11 cellular contexts compared by ENCODE assay signal in the genomic region with DNA sequence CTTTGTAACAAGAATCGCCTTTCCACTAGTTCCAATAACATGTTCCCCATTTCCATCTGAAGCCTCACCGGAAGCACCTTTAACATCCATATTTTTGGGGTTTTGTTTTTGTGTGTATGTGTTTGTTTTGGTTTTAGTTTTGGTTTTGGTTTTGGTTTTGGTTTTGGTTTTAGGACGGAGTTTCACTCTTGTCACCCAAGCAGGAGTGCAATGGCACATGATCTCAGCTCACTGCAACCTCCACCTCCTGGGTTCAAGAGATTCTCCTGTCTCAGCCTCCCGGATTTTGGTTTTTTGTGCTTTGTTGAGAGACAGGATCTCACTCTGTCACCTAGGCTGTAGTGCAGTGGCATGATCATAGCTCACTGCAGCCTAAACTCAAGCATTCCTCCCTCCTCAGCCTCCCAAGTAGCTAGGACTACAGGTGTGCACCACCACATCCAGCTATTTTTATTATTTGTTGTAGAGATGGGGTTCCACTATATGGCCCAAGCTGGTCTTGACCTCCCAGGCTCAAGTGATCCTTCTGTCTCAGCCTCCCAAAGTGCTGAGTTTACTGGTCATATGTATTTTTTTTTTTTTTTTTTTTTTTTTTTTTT. TPM values are rescaled to one million over a fixed set of nuclear protein-coding genes. Genes with fewer than 3 reads are reported as not detected.
A peak's percentile ranks its signal among the peaks of the same experiment; 100 is the strongest.
DNase-seq lines count a peak whose midpoint lies in the region; ATAC-seq, FAIRE-seq and TF ChIP-seq lines count a peak whose summit lies in the region.
"Had no signal": no experiment of that assay in that cellular context is flagged by ENCODE, and none has a peak within 500 bp of the region (broad histone marks: within the 10 kb centered on the region; RNA-seq: fewer than 3 reads in every experiment).

No MANE protein-coding gene starts in this region.

- H4K20me1 ChIP-seq in keratinocyte (ENCODE audit: control insufficient read depth, extremely low read depth, insufficient read depth, low read length): no peaks in the 10 kb centered on the region

- CTCF ChIA-PET in activated B cell treated with CpG ODN at 0.5 μM for 24 hours (lab: Charles Lee): interaction anchor here (0.6 to 1.3 kb wide), 3 partner anchors 9 to 225 kb away, joined by 3 to 4 read pairs (median 4); no protein-coding TSS in a partner anchor

- H3K9ac ChIP-seq in keratinocyte (ENCODE audit: control insufficient read depth, extremely low read depth, insufficient read depth, low read length): no peak overlapping the region

- no peaks in the 10 kb centered on the region for H3K9me1 ChIP-seq in keratinocyte (ENCODE audit: control insufficient read depth, extremely low read depth, insufficient read depth, low read length)

- dilution Hi-C loops in keratinocyte (cut with MboI; ENCODE audit: extremely low pct_ligation_motif_present, low sequenced_read_pairs): no loop called here

- no peaks in the 10 kb centered on the region for H3K9me3 Mint-ChIP-seq in stimulated activated naive CD8-positive, alpha-beta T cell treated with anti-CD3 and anti-CD28 coated beads, Interleukin-15, Interleukin-2, amounts not matched to agents 100 ng/mL and 50 ng/mL, for 24 hours
- H3K9me3 Mint-ChIP-seq in activated B cell treated with CpG ODN at 0.5 μM for 24 hours: no peaks in the 10 kb centered on the region

- no peak overlapping the region for H2AFZ ChIP-seq in keratinocyte (ENCODE audit: control insufficient read depth, low read length)

- H3K4me3 Mint-ChIP-seq in stimulated activated naive CD8-positive, alpha-beta T cell treated with anti-CD3 and anti-CD28 coated beads, Interleukin-15, Interleukin-2, amounts not matched to agents 100 ng/mL and 50 ng/mL, for 24 hours: peak overlapping the region; percentile 33
- H3K4me3 Mint-ChIP-seq in activated B cell treated with CpG ODN at 0.5 μM for 24 hours: no peak overlapping the region

- peak overlapping the region; percentile 13 for H3K27ac ChIP-seq in keratinocyte (ENCODE audit: control insufficient read depth, insufficient read depth, low read length)
- H3K27ac ChIP-seq in body of pancreas: no peak overlapping the region
- H3K27ac ChIP-seq: C4-2B had no signal

- no peaks in the 10 kb centered on the region for H3K27me3 Mint-ChIP-seq in stimulated activated naive CD8-positive, alpha-beta T cell treated with anti-CD3 and anti-CD28 coated beads, Interleukin-15, Interleukin-2, amounts not matched to agents 100 ng/mL and 50 ng/mL, for 24 hours
- peaks cover 3% of the 10 kb centered on the region for H3K27me3 Mint-ChIP-seq in activated B cell treated with CpG ODN at 0.5 μM for 24 hours

- H3K4me2 ChIP-seq in keratinocyte (ENCODE audit: control insufficient read depth, extremely low read depth, insufficient read depth, low read depth, low read length): peak overlapping the region; percentile 17
- H3K4me2 ChIP-seq: smooth muscle cell had no signal

- H3K4me3 ChIP-seq in keratinocyte (ENCODE audit: control insufficient read depth in 2 of 3, extremely low read depth in 1 of 3, insufficient read depth in 2 of 3, low read depth in 1 of 3, low read length in 3 of 3) (no peak overlapping the region), body of pancreas (no peak overlapping the region)
- H3K4me3 ChIP-seq: smooth muscle cell had no signal

- H3K27me3 ChIP-seq in keratinocyte (ENCODE audit: control insufficient read depth, extremely low read depth, insufficient read depth, low read length): no peaks in the 10 kb centered on the region
- no peaks in the 10 kb centered on the region for H3K27me3 ChIP-seq in body of pancreas

- H3K79me2 ChIP-seq in keratinocyte (ENCODE audit: control insufficient read depth, insufficient read depth, low read length): no peaks in the 10 kb centered on the region

- no peak for DNase-seq in stimulated activated naive CD8-positive, alpha-beta T cell treated with anti-CD3 and anti-CD28 coated beads, Interleukin-15, Interleukin-2, amounts not matched to agents 100 U/mL and 50 U/mL, for 24 hours
- DNase-seq in activated B cell treated with CpG ODN at 0.5 μM for 24 hours (no peak), keratinocyte (ENCODE audit: low read depth, low spot score) (no peak), DMS114 treated with DMSO at 0.1 percent for 48 hours (lab: John Stamatoyannopoulos, UW; ENCODE audit: unreplicated experiment) (no peak), body of pancreas (no peak), iPS-NIHi7 (ENCODE audit: extremely low spot score) (no peak)
- DNase-seq: NCI-H1436 had no signal

- POLR2A ChIA-PET in activated B cell treated with CpG ODN at 0.5 μM for 24 hours (lab: Charles Lee): interaction anchor here (0.5 kb wide), 1 partner anchor 36 kb away, joined by 4 read pairs; no protein-coding TSS in a partner anchor

- H3K36me3 Mint-ChIP-seq in stimulated activated naive CD8-positive, alpha-beta T cell treated with anti-CD3 and anti-CD28 coated beads, Interleukin-15, Interleukin-2, amounts not matched to agents 100 ng/mL and 50 ng/mL, for 24 hours (ENCODE audit: low read depth): no peaks in the 10 kb centered on the region
- no peaks in the 10 kb centered on the region for H3K36me3 Mint-ChIP-seq in activated B cell treated with CpG ODN at 0.5 μM for 24 hours (ENCODE audit: low read depth)

- peaks cover 14% of the 10 kb centered on the region for H3K4me1 Mint-ChIP-seq in stimulated activated naive CD8-positive, alpha-beta T cell treated with anti-CD3 and anti-CD28 coated beads, Interleukin-15, Interleukin-2, amounts not matched to agents 100 ng/mL and 50 ng/mL, for 24 hours (ENCODE audit: low read depth)
- peaks cover 10% of the 10 kb centered on the region for H3K4me1 Mint-ChIP-seq in activated B cell treated with CpG ODN at 0.5 μM for 24 hours

- peak overlapping the region; percentile 50 for H3K27ac Mint-ChIP-seq in stimulated activated naive CD8-positive, alpha-beta T cell treated with anti-CD3 and anti-CD28 coated beads, Interleukin-15, Interleukin-2, amounts not matched to agents 100 ng/mL and 50 ng/mL, for 24 hours
- H3K27ac Mint-ChIP-seq in activated B cell treated with CpG ODN at 0.5 μM for 24 hours: peak overlapping the region; percentile 64

- intact Hi-C loops in activated B cell treated with CpG ODN at 0.5 μM for 24 hours (cut with micrococcal nuclease) (no loop called here), body of pancreas (cut with DNase I) (no loop called here)

- no peak for ATAC-seq in stimulated activated naive CD8-positive, alpha-beta T cell treated with anti-CD3 and anti-CD28 coated beads, Interleukin-15, Interleukin-2, amounts not matched to agents 100 U/mL and 50 U/mL, for 24 hours
- ATAC-seq in activated B cell treated with CpG ODN at 0.5 μM for 24 hours (ENCODE audit: low read depth) (peak; percentile 18), HG03378 (IDR thresholded peaks at IDR 0.05; ENCODE audit: unreplicated experiment) (no peak), body of pancreas (no peak)

- H3K4me1 ChIP-seq in keratinocyte (ENCODE audit: control insufficient read depth, extremely low read depth, insufficient read depth, low read length) (peaks cover 41% of the 10 kb centered on the region), body of pancreas (no peaks in the 10 kb centered on the region)

- FAIRE-seq in keratinocyte (lab: Jason Lieb, UNC): no peak

- no peak for TF ChIP-seq CTCF in activated B cell treated with CpG ODN at 0.5 μM for 24 hours (IDR thresholded peaks at IDR 0.05)
- no peak for TF ChIP-seq CTCF in keratinocyte (optimal IDR thresholded peaks at IDR 0.05 in 1 of 3, IDR thresholded peaks at IDR 0.05 in 1 of 3, conservative IDR thresholded peaks at IDR 0.05 in 1 of 3; ENCODE audit: extremely low read depth in 1 of 3, insufficient read depth in 2 of 3, low read length in 3 of 3)
- no peak for TF ChIP-seq CTCF in body of pancreas (IDR thresholded peaks at IDR 0.05)

- H3K36me3 ChIP-seq in keratinocyte (ENCODE audit: control insufficient read depth in 2 of 2, extremely low read depth in 1 of 2, insufficient read depth in 2 of 2, low read length in 2 of 2) (no peaks in the 10 kb centered on the region), body of pancreas (replicated peaks in 1 of 2; ENCODE audit: insufficient read depth in 1 of 2, low read depth in 2 of 2) (no peaks in the 10 kb centered on the region)

- 73 to 83% methylated on average over 4 of the region's 4 CpGs for WGBS in body of pancreas, 2 donors

- no peak for TF ChIP-seq POLR2A in body of pancreas (IDR thresholded peaks at IDR 0.05)

- no peaks in the 10 kb centered on the region for H3K9me3 ChIP-seq in keratinocyte (ENCODE audit: control insufficient read depth, low read depth, low read length)
- H3K9me3 ChIP-seq in body of pancreas: no peaks in the 10 kb centered on the region

RNA-seq across cellular contexts. Expression of a gene that starts 36.3 kb away (rescaled TPM):
- total RNA-seq in activated B cell treated with CpG ODN at 0.5 μM for 24 hours (103 and 119 TPM in 2 replicates), body of pancreas (10 to 100 TPM; 69.9 to 75.2 TPM)
- 35.4 to 46.9 TPM (median 43.3 TPM) in 3 replicates for polyA plus RNA-seq in keratinocyte
- 9.8 TPM for polyA plus RNA-seq in keratinocyte (2011; ENCODE audit: low read depth)
- 16.9 and 22.4 TPM in 2 replicates for polyA plus RNA-seq in keratinocyte (2011; cell fraction: cytosol; rRNA removed)
- 87.5 and 99.4 TPM in 2 replicates for polyA plus RNA-seq in keratinocyte (2011; cell fraction: nucleus; rRNA removed)
- 16.7 and 36.0 TPM in 2 replicates for polyA plus RNA-seq in keratinocyte (2012; ENCODE audit: low replicate concordance)
- 28.3 to 43.4 TPM (median 33.0 TPM) in 3 replicates for polyA minus RNA-seq in keratinocyte
- polyA minus RNA-seq in keratinocyte (2011; cell fraction: cytosol; rRNA and poly(A)+ RNA removed): 33.8 TPM
- 47.8 and 76.7 TPM in 2 replicates for polyA minus RNA-seq in keratinocyte (2011; cell fraction: nucleus; rRNA and poly(A)+ RNA removed)
